8 cellular contexts compared by ENCODE assay signal in the genomic region with DNA sequence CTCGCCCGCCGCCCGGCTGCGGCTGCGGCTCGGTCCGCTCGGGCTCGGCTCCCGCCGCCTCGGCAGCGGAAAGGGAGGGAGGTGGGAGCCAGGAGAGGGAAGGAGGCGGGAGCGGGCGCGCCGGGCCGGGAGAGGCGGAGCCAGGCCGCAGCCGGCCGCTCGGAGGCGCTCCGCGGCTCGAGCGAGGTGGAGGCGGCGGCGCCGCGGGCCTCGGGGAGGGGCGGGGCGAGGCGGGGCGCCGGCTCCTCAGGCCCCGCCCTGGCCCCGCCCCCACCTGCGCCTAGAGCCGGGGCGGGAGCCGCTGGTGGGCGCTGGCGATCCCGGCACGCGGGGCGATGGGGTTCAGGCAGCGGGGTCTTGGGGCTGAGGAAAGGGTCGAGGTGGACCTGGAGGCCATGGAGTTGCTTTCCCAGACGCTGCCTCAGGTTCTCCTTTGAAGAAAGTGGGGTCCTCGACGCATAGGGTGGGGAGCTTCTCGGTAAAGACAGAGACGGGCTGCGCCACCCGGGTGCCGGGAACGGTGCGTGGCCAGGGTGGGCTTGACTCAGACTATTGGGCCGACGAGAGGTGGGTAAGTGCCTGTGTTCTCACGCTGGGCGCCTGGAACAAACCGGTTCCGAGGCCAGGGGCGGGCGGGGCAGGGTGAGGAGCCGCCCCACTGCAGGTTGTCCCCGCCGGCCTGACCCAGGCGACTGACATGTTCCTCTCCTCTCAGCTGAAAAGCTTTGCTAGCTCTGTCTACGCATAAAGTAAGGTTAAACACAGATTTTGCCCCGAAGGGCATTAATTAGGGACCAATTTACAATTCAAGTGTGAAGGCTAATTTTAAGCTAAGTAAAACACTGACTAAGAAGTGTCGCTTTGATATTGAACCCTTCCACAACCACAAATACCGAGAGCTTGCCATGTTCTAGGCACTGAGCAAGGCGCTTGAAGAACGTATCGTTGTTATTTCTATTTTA. TPM values are rescaled to one million over a fixed set of nuclear protein-coding genes. Genes with fewer than 3 reads are reported as not detected.
DNase-seq lines count a peak whose midpoint lies in the region; ATAC-seq and TF ChIP-seq lines count a peak whose summit lies in the region.

CMTM4 (minus strand) TSS at position 75 of the 962 bp plus-strand sequence. CDS start 218 bp downstream, outside the sequence.

- H3K9me3 Mint-ChIP-seq in GM23338 (no peaks in the 10 kb centered on the region), osteocyte (ENCODE audit: unreplicated experiment) (no peaks in the 10 kb centered on the region)
- no peaks in the 10 kb centered on the region for H3K9me3 Mint-ChIP-seq in activated naive CD8-positive, alpha-beta T cell (ENCODE audit: low read depth)

- 0 out of 2 replicates have a peak, but pooled peaks cover 7% of the 10 kb centered on the region for H4K20me1 ChIP-seq in GM23338 (replicated peaks; ENCODE audit: insufficient read depth)

- H3K4me3 ChIP-seq in GM23338 (peak within 1 kb of the TSS; percentile 89), suprapubic skin (peak within 1 kb of the TSS; percentile 79)

- H3K27me3 ChIP-seq in GM23338 (ENCODE audit: insufficient read depth) (peaks cover 12% of the 10 kb centered on the region; the same call in 1 of the 2 replicates), suprapubic skin (no peaks in the 10 kb centered on the region)

- peak within 1 kb of the TSS; percentile 96 for H2AFZ ChIP-seq in GM23338

- H3K27ac Mint-ChIP-seq in GM23338 (peak within 1 kb of the TSS; percentile 94; the same call in 1 of the 2 replicates), osteocyte (ENCODE audit: unreplicated experiment) (peak within 1 kb of the TSS; percentile 38)
- no peak within 1 kb of the TSS for H3K27ac Mint-ChIP-seq in activated naive CD8-positive, alpha-beta T cell

- peak in 1 of 2 experiments; percentile 39; a peak in 2 of 4 replicates for TF ChIP-seq CTCF in GM23338 (conservative IDR thresholded peaks at IDR 0.05; ENCODE audit: low read depth in 2 of 2)
- peak; percentile 34 for TF ChIP-seq CTCF in osteocyte (IDR thresholded peaks at IDR 0.05)
- no peak for TF ChIP-seq CTCF in suprapubic skin (IDR thresholded peaks at IDR 0.05)

- H3K4me3 Mint-ChIP-seq in GM23338 = peak within 1 kb of the TSS; percentile 84
- peak within 1 kb of the TSS; percentile 81 for H3K4me3 Mint-ChIP-seq in activated naive CD8-positive, alpha-beta T cell
- H3K4me3 Mint-ChIP-seq in osteocyte (ENCODE audit: unreplicated experiment) = peak within 1 kb of the TSS; percentile 77

- H3K4me2 ChIP-seq in GM23338 = peak within 1 kb of the TSS; percentile 90

- H3K4me1 Mint-ChIP-seq in GM23338 (peaks cover 33% of the 10 kb centered on the region), osteocyte (ENCODE audit: unreplicated experiment) (peaks cover 15% of the 10 kb centered on the region)
- peaks cover 15% of the 10 kb centered on the region for H3K4me1 Mint-ChIP-seq in activated naive CD8-positive, alpha-beta T cell (ENCODE audit: low read depth)

- H3K36me3 ChIP-seq in GM23338 (ENCODE audit: insufficient read depth) (no peaks in the 10 kb centered on the region), suprapubic skin (no peaks in the 10 kb centered on the region)

- 7% methylated on average over 30 of the region's 84 CpGs for WGBS in suprapubic skin

- peaks cover 32% of the 10 kb centered on the region for H3K4me1 ChIP-seq in GM23338 (ENCODE audit: insufficient read depth)
- H3K4me1 ChIP-seq in suprapubic skin = peaks cover 27% of the 10 kb centered on the region

- peak within 1 kb of the TSS; percentile 50; the same call in 1 of the 2 replicates for H3K27ac ChIP-seq in GM23338 (ENCODE audit: low read depth)
- peak within 1 kb of the TSS; percentile 92 for H3K27ac ChIP-seq in suprapubic skin

- peaks cover 35% of the 10 kb centered on the region for H3K79me2 ChIP-seq in GM23338 (replicated peaks; ENCODE audit: insufficient read depth)

- H3K36me3 Mint-ChIP-seq in GM23338 (ENCODE audit: low read depth) (peaks cover 6% of the 10 kb centered on the region; the same call in 1 of the 3 replicates), osteocyte (ENCODE audit: unreplicated experiment) (no peaks in the 10 kb centered on the region)
- H3K36me3 Mint-ChIP-seq in activated naive CD8-positive, alpha-beta T cell = no peaks in the 10 kb centered on the region

- ATAC-seq in GM23338 = peak; percentile 64

- H3K9me3 ChIP-seq in suprapubic skin = no peaks in the 10 kb centered on the region

- DNase-seq in EL = peak; percentile 84
- peak; percentile 90 for DNase-seq in GM23338 (ENCODE audit: low spot score)
- DNase-seq in LoVo (ENCODE audit: low spot score) = peak; percentile 92
- peak; percentile 77 for DNase-seq in SKM-1 treated with dmso at 0.1 percent for 144 hours (lab: John Stamatoyannopoulos, UW; ENCODE audit: unreplicated experiment)
- DNase-seq in head of caudate nucleus = peak; percentile 50 to 96 (median 90)
- peak; percentile 95 for DNase-seq in osteocyte (ENCODE audit: extremely low spot score, unreplicated experiment)
- peak; percentile 83 for DNase-seq in suprapubic skin (ENCODE audit: low spot score in 2 of 2)

- no peak for TF ChIP-seq POLR2A in suprapubic skin (IDR thresholded peaks at IDR 0.05)

- intact Hi-C loops in head of caudate nucleus (cut with DNase I) = no loop called here

- H3F3A ChIP-seq in GM23338 (replicated peaks; ENCODE audit: low read depth) = peaks cover 13% of the 10 kb centered on the region; the same call in 1 of the 2 replicates

- H3K27me3 Mint-ChIP-seq in GM23338 (ENCODE audit: insufficient read depth, low read depth, poor library complexity) (peaks cover 13% of the 10 kb centered on the region), osteocyte (ENCODE audit: unreplicated experiment) (no peaks in the 10 kb centered on the region)
- peaks cover 2% of the 10 kb centered on the region for H3K27me3 Mint-ChIP-seq in activated naive CD8-positive, alpha-beta T cell

- H3K9me2 ChIP-seq in GM23338 (ENCODE audit: insufficient read depth) = no peaks in the 10 kb centered on the region

- TF ChIP-seq EP300 in suprapubic skin (IDR thresholded peaks at IDR 0.05) = no peak

TF ChIP-seq in GM23338, 12 proteins besides CTCF, POLR2A, EP300 and RAD21:
- TF ChIP-seq, protein P1, sequence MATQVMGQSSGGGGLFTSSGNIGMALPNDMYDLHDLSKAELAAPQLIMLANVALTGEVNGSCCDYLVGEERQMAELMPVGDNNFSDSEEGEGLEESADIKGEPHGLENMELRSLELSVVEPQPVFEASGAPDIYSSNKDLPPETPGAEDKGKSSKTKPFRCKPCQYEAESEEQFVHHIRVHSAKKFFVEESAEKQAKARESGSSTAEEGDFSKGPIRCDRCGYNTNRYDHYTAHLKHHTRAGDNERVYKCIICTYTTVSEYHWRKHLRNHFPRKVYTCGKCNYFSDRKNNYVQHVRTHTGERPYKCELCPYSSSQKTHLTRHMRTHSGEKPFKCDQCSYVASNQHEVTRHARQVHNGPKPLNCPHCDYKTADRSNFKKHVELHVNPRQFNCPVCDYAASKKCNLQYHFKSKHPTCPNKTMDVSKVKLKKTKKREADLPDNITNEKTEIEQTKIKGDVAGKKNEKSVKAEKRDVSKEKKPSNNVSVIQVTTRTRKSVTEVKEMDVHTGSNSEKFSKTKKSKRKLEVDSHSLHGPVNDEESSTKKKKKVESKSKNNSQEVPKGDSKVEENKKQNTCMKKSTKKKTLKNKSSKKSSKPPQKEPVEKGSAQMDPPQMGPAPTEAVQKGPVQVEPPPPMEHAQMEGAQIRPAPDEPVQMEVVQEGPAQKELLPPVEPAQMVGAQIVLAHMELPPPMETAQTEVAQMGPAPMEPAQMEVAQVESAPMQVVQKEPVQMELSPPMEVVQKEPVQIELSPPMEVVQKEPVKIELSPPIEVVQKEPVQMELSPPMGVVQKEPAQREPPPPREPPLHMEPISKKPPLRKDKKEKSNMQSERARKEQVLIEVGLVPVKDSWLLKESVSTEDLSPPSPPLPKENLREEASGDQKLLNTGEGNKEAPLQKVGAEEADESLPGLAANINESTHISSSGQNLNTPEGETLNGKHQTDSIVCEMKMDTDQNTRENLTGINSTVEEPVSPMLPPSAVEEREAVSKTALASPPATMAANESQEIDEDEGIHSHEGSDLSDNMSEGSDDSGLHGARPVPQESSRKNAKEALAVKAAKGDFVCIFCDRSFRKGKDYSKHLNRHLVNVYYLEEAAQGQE (IDR thresholded peaks at IDR 0.05; ENCODE audit: unreplicated experiment) = no peak
- TF ChIP-seq ZNF114 (CRISPR knock-in tag; IDR thresholded peaks at IDR 0.05) (no peak), STAT1 (IDR thresholded peaks at IDR 0.05; ENCODE audit: unreplicated experiment) (no peak), POLR2AphosphoS5 (IDR thresholded peaks at IDR 0.05; ENCODE audit: low read depth) (peak; percentile 73), EZH2phosphoT487 (IDR thresholded peaks at IDR 0.05; ENCODE audit: unreplicated experiment) (no peak)

RNA-seq across cellular contexts. Expression of gene CMTM4, which starts in this region (rescaled TPM):
- 54.1 and 77.0 TPM in 2 replicates for total RNA-seq in GM23338 (2014; rRNA removed; shearing (Covaris generic))
- polyA plus RNA-seq in GM23338 (2016; fragmentation: Nextera tagmentation; extraction: Ambion mirVana) = 14.1 and 14.4 TPM in 2 replicates
- total RNA-seq in osteocyte (22.8 and 24.4 TPM in 2 replicates), suprapubic skin (10 to 100 TPM; 24.0 to 55.1 (median 36.4) TPM)

Comparison
In these comparisons a context has a peak if more than half of its experiments do, and no peak if none do; other contexts are left out.
1. Peak in every context shown above with its lines: DNase-seq, ATAC-seq, H3K4me3 ChIP-seq and H3K27ac ChIP-seq.